Comparison of ENCODE assay signal across 9 cellular contexts in genomic region chr12:110312581-110313360, GRCh38. TPM values are rescaled to one million over a fixed set of nuclear protein-coding genes. Genes with fewer than 3 reads are reported as not detected.
DNase-seq lines count a peak whose midpoint lies in the region; ATAC-seq, FAIRE-seq and TF ChIP-seq lines count a peak whose summit lies in the region.
"Had no signal": no experiment of that assay in that cellular context is flagged by ENCODE, and none has a peak within 500 bp of the region (broad histone marks: within the 10 kb centered on the region; RNA-seq: fewer than 3 reads in every experiment).

No MANE protein-coding gene starts in this region.

- no peaks in the 10 kb centered on the region for H3K27me3 Mint-ChIP-seq in activated CD8-positive, alpha-beta T cell treated with anti-CD3 and anti-CD28 coated beads, Interleukin-2, amount 10 ng/mL, durations not matched to agents 7 days and 5 days (ENCODE audit: low read depth)

- no peak for TF ChIP-seq CTCF in kidney epithelial cell (IDR thresholded peaks at IDR 0.05; ENCODE audit: insufficient read depth, low read length, poor library complexity, severe bottlenecking)

- peaks cover 43% of the 10 kb centered on the region for H3K4me1 Mint-ChIP-seq in activated CD8-positive, alpha-beta T cell treated with anti-CD3 and anti-CD28 coated beads, Interleukin-2, amount 10 ng/mL, durations not matched to agents 7 days and 5 days (ENCODE audit: low read depth)

- no peaks in the 10 kb centered on the region for H3K27me3 ChIP-seq in kidney epithelial cell (ENCODE audit: control insufficient read depth, insufficient read depth, low read length)
- H3K27me3 ChIP-seq: ovary had no signal

- CTCF ChIA-PET in activated CD8-positive, alpha-beta T cell treated with anti-CD3 and anti-CD28 coated beads, Interleukin-2, amount 10 ng/mL, durations not matched to agents 7 days and 5 days (lab: Charles Lee) = interaction anchor here (1.1 to 1.6 kb wide), 3 partner anchors 9 to 118 kb away, joined by 3 to 8 read pairs (median 5); no protein-coding TSS in a partner anchor

- FAIRE-seq in urothelium cell line (lab: Jason Lieb, UNC) = no peak

- no peaks in the 10 kb centered on the region for H3K9me3 Mint-ChIP-seq in activated CD8-positive, alpha-beta T cell treated with anti-CD3 and anti-CD28 coated beads, Interleukin-2, amount 10 ng/mL, durations not matched to agents 7 days and 5 days (ENCODE audit: insufficient read depth)

- peak; percentile 9 for ATAC-seq in Right ventricle myocardium superior (ENCODE audit: poor library complexity)
- peak; percentile 52 for ATAC-seq in activated CD8-positive, alpha-beta T cell treated with anti-CD3 and anti-CD28 coated beads, Interleukin-2, amount 10 ng/mL, durations not matched to agents 7 days and 5 days
- no peak for ATAC-seq in GM21526 (IDR thresholded peaks at IDR 0.05; ENCODE audit: low FRiP score, unreplicated experiment)

- H3K27ac Mint-ChIP-seq in activated CD8-positive, alpha-beta T cell treated with anti-CD3 and anti-CD28 coated beads, Interleukin-2, amount 10 ng/mL, durations not matched to agents 7 days and 5 days = peak overlapping the region; percentile 76

- H3K4me3 Mint-ChIP-seq in activated CD8-positive, alpha-beta T cell treated with anti-CD3 and anti-CD28 coated beads, Interleukin-2, amount 10 ng/mL, durations not matched to agents 7 days and 5 days = no peak overlapping the region

- no peaks in the 10 kb centered on the region for H3K36me3 ChIP-seq in kidney epithelial cell (ENCODE audit: control insufficient read depth, insufficient read depth, low read length)
- H3K36me3 ChIP-seq: ovary had no signal

- no peak overlapping the region for H3K4me3 ChIP-seq in kidney epithelial cell (ENCODE audit: low read depth, low read length)
- H3K4me3 ChIP-seq: ovary had no signal

- DNase-seq in Right ventricle myocardium superior = no peak
- DNase-seq in cardiac septum (ENCODE audit: low spot score) = no peak
- DNase-seq in activated CD8-positive, alpha-beta T cell treated with anti-CD3 and anti-CD28 coated beads, Interleukin-2, amount 10 ng/mL, durations not matched to agents 7 days and 5 days = no peak
- peak; percentile 54 for DNase-seq in kidney epithelial cell (ENCODE audit: low read depth)
- DNase-seq in urothelium cell line (ENCODE audit: low spot score) = peak; percentile 4
- no peak for DNase-seq in GDM1 (lab: John Stamatoyannopoulos, UW)
- DNase-seq in NCI-H2196 (lab: John Stamatoyannopoulos, UW; ENCODE audit: unreplicated experiment) = no peak

- intact Hi-C loops in Right ventricle myocardium superior (cut with DNase I) = no loop called here
- intact Hi-C loops in cardiac septum (cut with DNase I) = loop anchor here (10.0 kb wide), 1 partner anchor 208 kb away; no protein-coding TSS in a partner anchor

- H3K36me3 Mint-ChIP-seq in activated CD8-positive, alpha-beta T cell treated with anti-CD3 and anti-CD28 coated beads, Interleukin-2, amount 10 ng/mL, durations not matched to agents 7 days and 5 days (ENCODE audit: low read depth) = peaks cover 54% of the 10 kb centered on the region

- POLR2A ChIA-PET in activated CD8-positive, alpha-beta T cell treated with anti-CD3 and anti-CD28 coated beads, Interleukin-2, amount 10 ng/mL, durations not matched to agents 7 days and 5 days (lab: Charles Lee) = interaction anchor here (0.6 kb wide), 1 partner anchor 412 kb away, joined by 3 read pairs; no protein-coding TSS in a partner anchor

RNA-seq across cellular contexts. Expression of gene ATP2A2, which starts 31.7 kb away (rescaled TPM):
- 3,087 TPM for total RNA-seq in Right ventricle myocardium superior
- total RNA-seq in cardiac septum = 918 TPM
- total RNA-seq in activated CD8-positive, alpha-beta T cell treated with anti-CD3 and anti-CD28 coated beads, Interleukin-2, amount 10 ng/mL, durations not matched to agents 7 days and 5 days = 100 to 1,000 TPM; 130 to 132 TPM
- total RNA-seq in kidney epithelial cell = 128 and 143 TPM in 2 replicates

Comparison
In these comparisons a context has a peak if more than half of its experiments do, and no peak if none do; other contexts are left out.
1. DNase-seq: peak in kidney epithelial cell (single experiment) and urothelium cell line (single experiment); none in Right ventricle myocardium superior (single experiment), cardiac septum (single experiment), activated CD8-positive, alpha-beta T cell treated with anti-CD3 and anti-CD28 coated beads, Interleukin-2, amount 10 ng/mL, durations not matched to agents 7 days and 5 days (single experiment), GDM1 (single experiment) and NCI-H2196 (single experiment).